Comparison of ENCODE assay signal across 18 cellular contexts in genomic region chr22:24028533-24028932, GRCh38. TPM values are rescaled to one million over a fixed set of nuclear protein-coding genes. Genes with fewer than 3 reads are reported as not detected.
DNase-seq lines count a peak whose midpoint lies in the region; ATAC-seq, FAIRE-seq and TF ChIP-seq lines count a peak whose summit lies in the region.
"Had no signal": no experiment of that assay in that cellular context is flagged by ENCODE, and none has a peak within 500 bp of the region (broad histone marks: within the 10 kb centered on the region; RNA-seq: fewer than 3 reads in every experiment).

No MANE protein-coding gene starts in this region.

- WGBS in tibial nerve, 2 donors: 44 to 56% methylated on average over 2 of the region's 2 CpGs

- no peak overlapping the region for H3K27ac ChIP-seq in BLaER1
- peak overlapping the region; percentile 8 for H3K27ac ChIP-seq in endothelial cell of umbilical vein (ENCODE audit: insufficient read depth, low read depth, low read length)
- no peak overlapping the region for H3K27ac ChIP-seq in tibial nerve
- H3K27ac ChIP-seq: A549, Peyer's patch had no signal

- H3K9ac ChIP-seq in BLaER1 (no peak overlapping the region), endothelial cell of umbilical vein (replicated peaks; ENCODE audit: extremely low read depth, insufficient read depth, low read length) (no peak overlapping the region)

- in situ Hi-C loops in KBM-7 (cut with MboI; ENCODE audit: low pct_unique_long_range_greater_than_20kb, low sequenced_read_pairs): no loop called here

- dilution Hi-C loops in endothelial cell of umbilical vein (cut with MboI; ENCODE audit: extremely low pct_ligation_motif_present, low sequenced_read_pairs): no loop called here

- peaks cover 40% of the 10 kb centered on the region for H3K79me2 ChIP-seq in endothelial cell of umbilical vein (ENCODE audit: control insufficient read depth, insufficient read depth, low read length)

- DNase-seq in NCI-H510A treated with DMSO at 0.1 percent for 48 hours (lab: John Stamatoyannopoulos, UW): peak; percentile 28
- DNase-seq in NCI-H510A (lab: John Stamatoyannopoulos, UW): no peak
- DNase-seq in KBM-7: peak; percentile 65
- DNase-seq in endothelial cell of umbilical vein (ENCODE audit: low read depth, low spot score): no peak
- DNase-seq in activated T-cell treated with anti-CD3 and anti-CD28 coated beads, Interleukin-2, amount 50 U/mL, for 4 hours: no peak
- no peak for DNase-seq in tibial nerve (ENCODE audit: low spot score in 2 of 2)
- DNase-seq: Calu3, GDM1, NCI-H1436 treated with DMSO at 0.1 percent for 48 hours, NCI-H345, NCI-H774, Peyer's patch, SIG-M5 had no signal

- POLR2A ChIA-PET in endothelial cell of umbilical vein (lab: Charles Lee): no interaction called here

- TF ChIP-seq EP300 in tibial nerve (IDR thresholded peaks at IDR 0.05): no peak

- peaks cover 4% of the 10 kb centered on the region; the same call in 1 of the 2 replicates for H3K9me3 ChIP-seq in BLaER1
- no peaks in the 10 kb centered on the region for H3K9me3 ChIP-seq in endothelial cell of umbilical vein (replicated peaks; ENCODE audit: control insufficient read depth, insufficient read depth, low read length)
- H3K9me3 ChIP-seq in tibial nerve: peaks cover 0 to 9% (median 0%) of the 10 kb centered on the region in 4 donors
- H3K9me3 ChIP-seq: A549, Peyer's patch had no signal

- H3K4me2 ChIP-seq in BLaER1 (peak overlapping the region; percentile 16; the same call in 1 of the 2 replicates), endothelial cell of umbilical vein (ENCODE audit: insufficient read depth, low read length) (no peak overlapping the region)
- H3K4me2 ChIP-seq: A549, GM23338 had no signal

- peaks cover 14% of the 10 kb centered on the region for H3K4me1 ChIP-seq in BLaER1
- peaks cover 10% of the 10 kb centered on the region for H3K4me1 ChIP-seq in endothelial cell of umbilical vein (ENCODE audit: control insufficient read depth, extremely low read depth, insufficient read depth, low read length)
- H3K4me1 ChIP-seq in tibial nerve: no peaks in the 10 kb centered on the region
- H3K4me1 ChIP-seq: A549, Peyer's patch had no signal

- H3K27me3 ChIP-seq in BLaER1 (no peaks in the 10 kb centered on the region), endothelial cell of umbilical vein (ENCODE audit: control insufficient read depth in 2 of 2, insufficient read depth in 2 of 2, low read length in 2 of 2) (no peaks in the 10 kb centered on the region), tibial nerve (no peaks in the 10 kb centered on the region)
- H3K27me3 ChIP-seq: Peyer's patch had no signal

- H3K4me3 ChIP-seq in BLaER1 (no peak overlapping the region), endothelial cell of umbilical vein (replicated peaks in 1 of 3; ENCODE audit: insufficient read depth in 1 of 3, low read depth in 1 of 3, low read length in 3 of 3) (no peak overlapping the region), tibial nerve (no peak overlapping the region)
- H3K4me3 ChIP-seq: A549, GM23338, Peyer's patch had no signal

- intact Hi-C loops in endothelial cell of umbilical vein (cut with micrococcal nuclease): no loop called here

- H3K4me1 Mint-ChIP-seq in activated T-cell treated with anti-CD3 and anti-CD28 coated beads, Interleukin-2, amount 50 U/mL, for 4 hours (ENCODE audit: low read depth): peaks cover 45% of the 10 kb centered on the region

- H3K9me3 Mint-ChIP-seq in activated T-cell treated with anti-CD3 and anti-CD28 coated beads, Interleukin-2, amount 50 U/mL, for 4 hours: no peaks in the 10 kb centered on the region
- H3K9me3 Mint-ChIP-seq: GM23338 had no signal

- CTCF ChIA-PET in endothelial cell of umbilical vein (lab: Charles Lee): interaction anchor here (0.8 to 2.0 kb wide), 2 partner anchors 16 to 33 kb away, joined by 4 to 6 read pairs; no protein-coding TSS in a partner anchor

- no peak overlapping the region for H3K4me3 Mint-ChIP-seq in activated T-cell treated with anti-CD3 and anti-CD28 coated beads, Interleukin-2, amount 50 U/mL, for 4 hours
- H3K4me3 Mint-ChIP-seq: GM23338 had no signal

- ATAC-seq in activated T-cell treated with anti-CD3 and anti-CD28 coated beads, Interleukin-2, amount 50 U/mL, for 4 hours: no peak
- ATAC-seq in GM19351 (IDR thresholded peaks at IDR 0.05; ENCODE audit: unreplicated experiment): no peak
- ATAC-seq: A549, GM23338 had no signal

- no TSS peak for BruUV-seq in endothelial cell of umbilical vein (replicated peaks; lab: Mats Ljungman, UMichigan)

- peaks cover 18% of the 10 kb centered on the region for H3K36me3 Mint-ChIP-seq in activated T-cell treated with anti-CD3 and anti-CD28 coated beads, Interleukin-2, amount 50 U/mL, for 4 hours (ENCODE audit: insufficient read depth)

- TF ChIP-seq POLR2A in endothelial cell of umbilical vein (IDR thresholded peaks at IDR 0.05; ENCODE audit: low read depth, low read length) (no peak), tibial nerve (IDR thresholded peaks at IDR 0.05) (no peak)

- H3K9me1 ChIP-seq in endothelial cell of umbilical vein (replicated peaks; ENCODE audit: control insufficient read depth, extremely low read depth, insufficient read depth, low read length): no peaks in the 10 kb centered on the region

- peaks cover 17% of the 10 kb centered on the region for H3K36me3 ChIP-seq in BLaER1
- H3K36me3 ChIP-seq in endothelial cell of umbilical vein (ENCODE audit: control insufficient read depth in 2 of 2, extremely low read depth in 1 of 2, insufficient read depth in 2 of 2, low read length in 2 of 2): peaks cover 0 to 2% of the 10 kb centered on the region in 2 experiments
- peaks cover 0 to 20% (median 0%) of the 10 kb centered on the region in 3 donors for H3K36me3 ChIP-seq in tibial nerve

- H3K27me3 Mint-ChIP-seq in activated T-cell treated with anti-CD3 and anti-CD28 coated beads, Interleukin-2, amount 50 U/mL, for 4 hours (ENCODE audit: low read depth): no peaks in the 10 kb centered on the region

- FAIRE-seq in endothelial cell of umbilical vein (lab: Jason Lieb, UNC): no peak
- FAIRE-seq: A549 had no signal

- H4K20me1 ChIP-seq in BLaER1 (peaks cover 67% of the 10 kb centered on the region), endothelial cell of umbilical vein (replicated peaks; ENCODE audit: control insufficient read depth, extremely low read depth, insufficient read depth, low read length) (no peaks in the 10 kb centered on the region)

- no peak overlapping the region for H2AFZ ChIP-seq in endothelial cell of umbilical vein (ENCODE audit: low read depth, low read length)
- H2AFZ ChIP-seq: GM23338 had no signal

- TF ChIP-seq CTCF in endothelial cell of umbilical vein (IDR thresholded peaks at IDR 0.05; ENCODE audit: extremely low read depth in 1 of 2, insufficient read depth in 1 of 2, low read depth in 1 of 2, low read length in 2 of 2): no peak
- no peak for TF ChIP-seq CTCF in tibial nerve (IDR thresholded peaks at IDR 0.05)

RNA-seq across cellular contexts. Expression of gene CABIN1, which starts 17.4 kb away (rescaled TPM):
- total RNA-seq in endothelial cell of umbilical vein: 67.8 and 68.9 TPM in 2 replicates
- polyA plus RNA-seq in endothelial cell of umbilical vein: 14.5 and 15.6 TPM in 2 replicates
- 10.1 and 11.9 TPM in 2 replicates for polyA plus RNA-seq in endothelial cell of umbilical vein (2011; cell fraction: cytosol; rRNA removed)
- polyA plus RNA-seq in endothelial cell of umbilical vein (2011; cell fraction: nucleus; rRNA removed): 44.2 and 55.6 TPM in 2 replicates
- polyA plus RNA-seq in endothelial cell of umbilical vein (2012): 29.1 and 29.7 TPM in 2 replicates
- polyA minus RNA-seq in endothelial cell of umbilical vein: 38.8 and 47.1 TPM in 2 replicates
- 11.5 TPM for polyA minus RNA-seq in endothelial cell of umbilical vein (2011; cell fraction: cytosol; rRNA and poly(A)+ RNA removed)
- 54.9 and 67.4 TPM in 2 replicates for polyA minus RNA-seq in endothelial cell of umbilical vein (2011; cell fraction: nucleus; rRNA and poly(A)+ RNA removed)
- total RNA-seq in activated T-cell treated with anti-CD3 and anti-CD28 coated beads, Interleukin-2, amount 50 U/mL, for 4 hours: 10 to 100 TPM; 61.5 to 69.7 (median 67.0) TPM
- total RNA-seq in tibial nerve: 10 to 100 TPM; 55.5 to 75.0 (median 63.8) TPM

RNA-seq across cellular contexts. Expression of gene GSTT4, which starts 23.3 kb away (rescaled TPM):
- total RNA-seq in endothelial cell of umbilical vein (not detected in 2 replicates), tibial nerve (not detected)
- not detected in 2 replicates for polyA plus RNA-seq in endothelial cell of umbilical vein
- polyA plus RNA-seq in endothelial cell of umbilical vein (2011; cell fraction: cytosol; rRNA removed): not detected in 2 replicates
- not detected in 2 replicates for polyA plus RNA-seq in endothelial cell of umbilical vein (2011; cell fraction: nucleus; rRNA removed)
- polyA plus RNA-seq in endothelial cell of umbilical vein (2012): not detected in 2 replicates
- polyA minus RNA-seq in endothelial cell of umbilical vein: not detected in 2 replicates
- not detected for polyA minus RNA-seq in endothelial cell of umbilical vein (2011; cell fraction: cytosol; rRNA and poly(A)+ RNA removed)
- polyA minus RNA-seq in endothelial cell of umbilical vein (2011; cell fraction: nucleus; rRNA and poly(A)+ RNA removed): not detected in 2 replicates
- not detected for total RNA-seq in activated T-cell treated with anti-CD3 and anti-CD28 coated beads, Interleukin-2, amount 50 U/mL, for 4 hours
- total RNA-seq: Calu3, GM23338, HT1080, Peyer's patch had no signal
- polyA plus RNA-seq: A549, GM23338 had no signal

RNA-seq across cellular contexts. Expression of gene GSTT2, which starts 48.6 kb away (rescaled TPM):
- total RNA-seq in endothelial cell of umbilical vein: not detected in 2 replicates
- polyA plus RNA-seq in endothelial cell of umbilical vein: 2.9 and 3.0 TPM in 2 replicates
- 2.5 and 3.2 TPM in 2 replicates for polyA plus RNA-seq in endothelial cell of umbilical vein (2011; cell fraction: cytosol; rRNA removed)
- polyA plus RNA-seq in endothelial cell of umbilical vein (2011; cell fraction: nucleus; rRNA removed): 0.35 and 0.37 TPM in 2 replicates
- polyA plus RNA-seq in endothelial cell of umbilical vein (2012): 0.79 and 1.5 TPM in 2 replicates
- polyA minus RNA-seq in endothelial cell of umbilical vein: 1.1 TPM in 1 of 2 replicates, not detected in the other
- not detected for polyA minus RNA-seq in endothelial cell of umbilical vein (2011; cell fraction: cytosol; rRNA and poly(A)+ RNA removed)
- 0.38 and 0.58 TPM in 2 replicates for polyA minus RNA-seq in endothelial cell of umbilical vein (2011; cell fraction: nucleus; rRNA and poly(A)+ RNA removed)
- total RNA-seq in activated T-cell treated with anti-CD3 and anti-CD28 coated beads, Interleukin-2, amount 50 U/mL, for 4 hours: not detected
- under 1 TPM in 2 of 4 donors, not detected in 2; 0.39 to 0.66 TPM for total RNA-seq in tibial nerve
- total RNA-seq: GM23338, Peyer's patch had no signal

RNA-seq across cellular contexts. Expression of gene DDT, which starts 54.3 kb away (rescaled TPM):
- total RNA-seq in endothelial cell of umbilical vein (89.5 and 106 TPM in 2 replicates), tibial nerve (100 to 1,000 TPM; 121 to 167 (median 131) TPM)
- polyA plus RNA-seq in endothelial cell of umbilical vein: 205 and 265 TPM in 2 replicates
- 157 and 182 TPM in 2 replicates for polyA plus RNA-seq in endothelial cell of umbilical vein (2011; cell fraction: cytosol; rRNA removed)
- 52.6 and 66.7 TPM in 2 replicates for polyA plus RNA-seq in endothelial cell of umbilical vein (2011; cell fraction: nucleus; rRNA removed)
- 65.7 and 76.6 TPM in 2 replicates for polyA plus RNA-seq in endothelial cell of umbilical vein (2012)
- polyA minus RNA-seq in endothelial cell of umbilical vein: 37.3 and 38.8 TPM in 2 replicates
- 48.3 TPM for polyA minus RNA-seq in endothelial cell of umbilical vein (2011; cell fraction: cytosol; rRNA and poly(A)+ RNA removed)
- 14.0 and 18.0 TPM in 2 replicates for polyA minus RNA-seq in endothelial cell of umbilical vein (2011; cell fraction: nucleus; rRNA and poly(A)+ RNA removed)
- total RNA-seq in activated T-cell treated with anti-CD3 and anti-CD28 coated beads, Interleukin-2, amount 50 U/mL, for 4 hours: 100 to 1,000 TPM in 1 of 3 donors, 10 to 100 TPM in 2; 74.2 to 107 (median 85.1) TPM

Comparison
In these comparisons a context has a peak if more than half of its experiments do, and no peak if none do; other contexts are left out.
1. DNase-seq: peak in NCI-H510A treated with DMSO at 0.1 percent for 48 hours (single experiment) and KBM-7 (single experiment); none in NCI-H510A (single experiment), endothelial cell of umbilical vein (single experiment), activated T-cell treated with anti-CD3 and anti-CD28 coated beads, Interleukin-2, amount 50 U/mL, for 4 hours (single experiment) and tibial nerve (0 of 2).